Comparison of ENCODE assay signal across 8 cellular contexts in the genomic region with DNA sequence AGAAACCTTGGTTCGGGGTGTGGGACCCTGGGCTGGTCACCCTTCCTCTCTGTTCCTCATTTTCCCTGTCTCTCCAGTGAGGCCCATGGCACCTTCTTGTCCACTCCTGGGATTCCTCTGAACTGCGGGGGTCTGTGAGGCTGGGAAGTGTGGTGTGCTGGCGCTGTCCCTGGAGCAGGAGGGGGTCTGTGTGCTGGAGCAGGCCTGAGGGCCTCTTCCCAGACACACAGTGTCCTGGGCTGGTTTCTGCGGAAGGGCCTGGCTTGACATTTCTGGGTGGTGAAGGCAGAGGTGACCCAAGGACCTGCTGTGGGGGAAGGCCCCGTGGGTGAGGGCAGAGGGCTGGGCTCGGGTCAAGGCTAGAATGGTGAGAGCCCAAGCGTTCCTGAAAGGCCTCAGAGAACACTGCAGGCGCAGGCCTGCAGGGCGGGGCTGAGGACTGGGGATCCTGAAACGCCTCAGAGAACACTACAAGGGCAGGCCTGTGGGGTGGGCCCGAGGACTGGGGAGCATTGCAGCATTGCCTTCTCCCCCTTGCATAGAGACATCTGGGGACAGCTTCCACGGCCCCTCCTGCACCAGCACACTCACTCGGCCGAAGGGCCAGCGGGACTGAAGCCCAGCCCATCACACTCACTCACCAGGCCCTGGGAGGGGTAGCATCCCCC. TPM values are rescaled to one million over a fixed set of nuclear protein-coding genes. Genes with fewer than 3 reads are reported as not detected.
DNase-seq lines count a peak whose midpoint lies in the region; FAIRE-seq and TF ChIP-seq lines count a peak whose summit lies in the region.

No MANE protein-coding gene starts in this region.

- H3K27ac Mint-ChIP-seq in IgD-negative memory B cell: peak overlapping the region; percentile 92 to 97 (median 96)

- H3K14ac ChIP-seq in H1 (ENCODE audit: insufficient read length): no peak overlapping the region

- H3K4ac ChIP-seq in H1 (replicated peaks; ENCODE audit: insufficient read length, low read depth, low read length): peak overlapping the region; percentile 61

- H3K27me3 Mint-ChIP-seq in IgD-negative memory B cell: no peaks in the 10 kb centered on the region

- WGBS in H1 (ENCODE audit: extremely low coverage in 1 of 2, insufficient coverage in 1 of 2, insufficient read length in 1 of 2, insufficient replicate concordance in 2 of 2, low coverage in 1 of 2, low lambda C conversion rate in 2 of 2, missing lambda C conversion rate in 1 of 2), 2 experiments: 73% methylated on average over 14 of the region's 15 CpGs; no CpG with 5 or more reads in 1 of the 2 experiments

- TF ChIP-seq POLR2A in H1 (IDR thresholded peaks at IDR 0.05; ENCODE audit: control extremely low read depth in 1 of 2, low read depth in 2 of 2, low read length in 2 of 2): no peak

- no peak overlapping the region for H3K23ac ChIP-seq in H1 (ENCODE audit: insufficient read length)

- H3K9me3 ChIP-seq in H1 (ENCODE audit: insufficient read depth in 2 of 2, low read depth in 1 of 2, low read length in 1 of 2) (no peaks in the 10 kb centered on the region), mucosa of rectum (ENCODE audit: control insufficient read depth in 2 of 2, low read length in 2 of 2) (no peaks in the 10 kb centered on the region)

- peak overlapping the region; percentile 92; the same call in 1 of the 2 replicates for H2BK5ac ChIP-seq in H1 (ENCODE audit: low read depth, low read length)

- peak overlapping the region; percentile 98 for H4K91ac ChIP-seq in H1 (replicated peaks; ENCODE audit: insufficient read length, low read length)

- H4K5ac ChIP-seq in H1 (ENCODE audit: insufficient read length, low read depth, low read length): no peak overlapping the region

- no peak overlapping the region for H3K9ac ChIP-seq in H1 (replicated peaks in 1 of 4; ENCODE audit: extremely low read depth in 1 of 4, low read depth in 3 of 4, low read length in 3 of 4)
- H3K9ac ChIP-seq in mucosa of rectum (ENCODE audit: low read depth in 1 of 2, low read length in 2 of 2): peak overlapping the region; percentile 68 to 77

- TF ChIP-seq CTCF in H1 (IDR thresholded peaks at IDR 0.05; ENCODE audit: control extremely low read depth in 1 of 3, insufficient read depth in 1 of 3, low read depth in 1 of 3, low read length in 3 of 3): 0 out of 4 replicates have a peak, but pooled peaks of 1 of the 3 experiments have one; percentile 19

- H3K79me1 ChIP-seq in H1 (ENCODE audit: low read depth, low read length): no peaks in the 10 kb centered on the region

- no peaks in the 10 kb centered on the region for H3K79me2 ChIP-seq in H1 (ENCODE audit: control insufficient read depth in 1 of 2, insufficient read depth in 2 of 2, low read length in 2 of 2)

- peak; percentile 78 for DNase-seq in ACHN
- DNase-seq in H1 (ENCODE audit: low read depth in 1 of 2, low spot score in 2 of 2): peak in 1 of 2 experiments; percentile 62
- DNase-seq in SKM-1 (lab: John Stamatoyannopoulos, UW; ENCODE audit: unreplicated experiment): no peak
- DNase-seq in activated CD8-positive, alpha-beta memory T cell treated with anti-CD3 and anti-CD28 coated beads for 24 hours: no peak
- no peak for DNase-seq in CD1c-positive myeloid dendritic cell (ENCODE audit: extremely low spot score)
- DNase-seq in hepatic stellate cell (ENCODE audit: low spot score): no peak

- peak overlapping the region; percentile 100 for H2BK20ac ChIP-seq in H1 (ENCODE audit: low read length)

- H3K36me3 ChIP-seq in H1 (ENCODE audit: control insufficient read depth in 2 of 4, insufficient read depth in 4 of 4, low read length in 3 of 4) (no peaks in the 10 kb centered on the region), mucosa of rectum (ENCODE audit: control insufficient read depth in 2 of 2, insufficient read depth in 2 of 2, low read length in 2 of 2) (no peaks in the 10 kb centered on the region)

- peak overlapping the region; percentile 25; the same call in 1 of the 2 replicates for H2BK15ac ChIP-seq in H1 (ENCODE audit: low read length)

- H3K4me1 Mint-ChIP-seq in IgD-negative memory B cell: peaks cover 31 to 46% (median 41%) of the 10 kb centered on the region in 3 donors

- no peak overlapping the region for H3K4me2 ChIP-seq in H1 (ENCODE audit: insufficient read depth in 1 of 2, low read depth in 2 of 2, low read length in 2 of 2)

- peak overlapping the region; percentile 97 for H2BK120ac ChIP-seq in H1 (replicated peaks; ENCODE audit: low read depth, low read length)

- H3K27ac ChIP-seq in H1 (ENCODE audit: low read depth, low read length) (no peak overlapping the region), mucosa of rectum (ENCODE audit: low read depth in 2 of 2, low read length in 2 of 2) (peak overlapping the region; percentile 86 to 93)

- peak overlapping the region; percentile 62 for H4K8ac ChIP-seq in H1 (ENCODE audit: extremely low read depth, insufficient read depth, low read length)

- H3K56ac ChIP-seq in H1 (replicated peaks; ENCODE audit: insufficient read length, low read depth, low read length): peak overlapping the region; percentile 9

- no peaks in the 10 kb centered on the region; the same call in 1 of the 2 replicates for H3K23me2 ChIP-seq in H1 (ENCODE audit: low read depth, low read length)

- TF ChIP-seq RAD21 in H1 (IDR thresholded peaks at IDR 0.05 in 1 of 2, conservative IDR thresholded peaks at IDR 0.05 in 1 of 2; ENCODE audit: low read depth in 2 of 2, low read length in 2 of 2): peak; percentile 4 to 18; a peak in 1 of 4 replicates

- H3K9me3 Mint-ChIP-seq in IgD-negative memory B cell: no peaks in the 10 kb centered on the region

- H3K36me3 Mint-ChIP-seq in IgD-negative memory B cell: peaks cover 1% of the 10 kb centered on the region

- no peaks in the 10 kb centered on the region for H4K20me1 ChIP-seq in H1 (replicated peaks in 1 of 2; ENCODE audit: control insufficient read depth in 1 of 2, insufficient read depth in 2 of 2, low read length in 2 of 2)

- CTCF ChIA-PET in H1 (lab: Charles Lee; ENCODE audit: partially characterized antibody): interaction anchor here (0.6 to 9.2 kb wide), 36 partner anchors 9 to 228 kb away, joined by 3 to 131 read pairs (median 5); partner anchors contain the start of genes BAK1 and ITPR3

- peaks cover 5 to 28% (median 18%) of the 10 kb centered on the region in 4 experiments for H3K4me1 ChIP-seq in H1 (replicated peaks in 1 of 4; ENCODE audit: control insufficient read depth in 3 of 4, insufficient read depth in 4 of 4, low read length in 3 of 4)
- H3K4me1 ChIP-seq in mucosa of rectum (ENCODE audit: control insufficient read depth in 2 of 2, insufficient read depth in 2 of 2, low read length in 2 of 2): peaks cover 38 to 42% of the 10 kb centered on the region in 2 donors

- peak overlapping the region; percentile 93; the same call in 1 of the 2 replicates for H2AK5ac ChIP-seq in H1 (ENCODE audit: low read depth, low read length)

- POLR2A ChIA-PET in H1 (lab: Charles Lee; ENCODE audit: partially characterized antibody): interaction anchor here (0.8 to 2.3 kb wide), 6 partner anchors 10 to 120 kb away, joined by 3 to 7 read pairs (median 4); partner anchors contain the start of genes BAK1 and UQCC2

- peak overlapping the region; percentile 94; the same call in 1 of the 2 replicates for H2BK12ac ChIP-seq in H1 (ENCODE audit: low read depth, low read length)

- TF ChIP-seq EP300 in H1 (IDR thresholded peaks at IDR 0.05; ENCODE audit: borderline replicate concordance in 1 of 2, low read depth in 2 of 2, low read length in 2 of 2): no peak

- peak overlapping the region in 3 of 4 donors; percentile 72 to 90 (median 73) for H3K4me3 Mint-ChIP-seq in IgD-negative memory B cell

- H3K27me3 ChIP-seq in H1 (replicated peaks in 1 of 4; ENCODE audit: control insufficient read depth in 3 of 4, extremely low read depth in 1 of 4, insufficient read depth in 3 of 4, low read length in 3 of 4) (no peaks in the 10 kb centered on the region), mucosa of rectum (ENCODE audit: control insufficient read depth in 2 of 2, insufficient read depth in 2 of 2, low read length in 2 of 2) (no peaks in the 10 kb centered on the region)

- FAIRE-seq in H1 (lab: Jason Lieb, UNC): no peak

- H3K18ac ChIP-seq in H1 (ENCODE audit: extremely low read depth, low read length): peak overlapping the region; percentile 36; the same call in 1 of the 2 replicates

- H2AFZ ChIP-seq in H1 (ENCODE audit: low read length): 0 out of 2 replicates have a peak overlapping the region, but pooled peaks have one; percentile 38

- H3K4me3 ChIP-seq in H1 (ENCODE audit: extremely low read depth in 1 of 4, insufficient read depth in 2 of 4, low read depth in 3 of 4, low read length in 4 of 4): no peak overlapping the region
- peak overlapping the region in 1 of 2 donors; percentile 31 for H3K4me3 ChIP-seq in mucosa of rectum (ENCODE audit: low read length in 2 of 2)

- in situ Hi-C loops in ACHN (cut with HindIII; ENCODE audit: low pct_ligation_motif_present, low pct_unique_long_range_greater_than_20kb, low sequenced_read_pairs): no loop called here

TF ChIP-seq in H1, 55 proteins besides CTCF, POLR2A, EP300 and RAD21 (continues in another document):
- TF ChIP-seq TAF1 (IDR thresholded peaks at IDR 0.05; ENCODE audit: low read depth, low read length) (no peak), TBP (IDR thresholded peaks at IDR 0.05; ENCODE audit: low read depth, low read length) (no peak), BACH1 (IDR thresholded peaks at IDR 0.05; ENCODE audit: low read length) (no peak), FOSL1 (IDR thresholded peaks at IDR 0.05; ENCODE audit: insufficient read depth, low read depth, low read length) (no peak)

RNA-seq across cellular contexts. Expression of gene BAK1, which starts 10.6 kb away (rescaled TPM):
- polyA plus RNA-seq in IgD-negative memory B cell: 40.6 TPM
- 43.3 and 45.1 TPM in 2 replicates for total RNA-seq in H1 (2021; fragmentation: NEBNext Ultra II Directional; extraction: Animal tissue kit (Norgen Biotek cat#: 25700))
- 43.4 and 51.4 TPM in 2 replicates for polyA plus RNA-seq in H1 (2011; rRNA removed)
- polyA plus RNA-seq in H1 (2011; cell fraction: cytosol; rRNA removed): 38.7 TPM
- 33.2 TPM for polyA plus RNA-seq in H1 (2011; cell fraction: nucleus; rRNA removed)
- polyA plus RNA-seq in H1 (2012, experiment 1 of 2): 25.3 to 42.8 TPM (median 38.6 TPM) in 4 replicates
- 50.1 TPM for polyA plus RNA-seq in H1 (2012, experiment 2 of 2)
- 19.1 TPM for polyA plus RNA-seq in H1 (2013, experiment 1 of 2)
- 19.0 TPM for polyA plus RNA-seq in H1 (2013, experiment 2 of 2)
- polyA minus RNA-seq in H1 (2011; rRNA and poly(A)+ RNA removed): 33.0 and 37.7 TPM in 2 replicates
- 27.4 TPM for polyA minus RNA-seq in H1 (2011; cell fraction: cytosol; rRNA and poly(A)+ RNA removed)
- polyA minus RNA-seq in H1 (2011; cell fraction: nucleus; rRNA and poly(A)+ RNA removed): 15.8 TPM

RNA-seq across cellular contexts. Expression of gene ITPR3, which starts 30.5 kb away (rescaled TPM):
- 6.7 TPM for polyA plus RNA-seq in IgD-negative memory B cell
- 44.9 and 45.7 TPM in 2 replicates for total RNA-seq in H1 (2021; fragmentation: NEBNext Ultra II Directional; extraction: Animal tissue kit (Norgen Biotek cat#: 25700))
- polyA plus RNA-seq in H1 (2011; rRNA removed): 29.1 and 37.2 TPM in 2 replicates
- 22.7 TPM for polyA plus RNA-seq in H1 (2011; cell fraction: cytosol; rRNA removed)
- 157 TPM for polyA plus RNA-seq in H1 (2011; cell fraction: nucleus; rRNA removed)
- polyA plus RNA-seq in H1 (2012, experiment 1 of 2): 22.4 to 35.2 TPM (median 31.8 TPM) in 4 replicates
- 11.9 TPM for polyA plus RNA-seq in H1 (2012, experiment 2 of 2)
- 24.7 TPM for polyA plus RNA-seq in H1 (2013, experiment 1 of 2)
- polyA plus RNA-seq in H1 (2013, experiment 2 of 2): 23.5 TPM
- 45.6 and 48.9 TPM in 2 replicates for polyA minus RNA-seq in H1 (2011; rRNA and poly(A)+ RNA removed)
- polyA minus RNA-seq in H1 (2011; cell fraction: cytosol; rRNA and poly(A)+ RNA removed): 23.7 TPM
- polyA minus RNA-seq in H1 (2011; cell fraction: nucleus; rRNA and poly(A)+ RNA removed): 42.2 TPM

Comparison
In these comparisons a context has a peak if more than half of its experiments do, and no peak if none do; other contexts are left out.
1. H3K9ac ChIP-seq: peak in mucosa of rectum (2 of 2); none in H1 (0 of 4).